Comparison of ENCODE assay signal across 1 cellular context in the genomic region with DNA sequence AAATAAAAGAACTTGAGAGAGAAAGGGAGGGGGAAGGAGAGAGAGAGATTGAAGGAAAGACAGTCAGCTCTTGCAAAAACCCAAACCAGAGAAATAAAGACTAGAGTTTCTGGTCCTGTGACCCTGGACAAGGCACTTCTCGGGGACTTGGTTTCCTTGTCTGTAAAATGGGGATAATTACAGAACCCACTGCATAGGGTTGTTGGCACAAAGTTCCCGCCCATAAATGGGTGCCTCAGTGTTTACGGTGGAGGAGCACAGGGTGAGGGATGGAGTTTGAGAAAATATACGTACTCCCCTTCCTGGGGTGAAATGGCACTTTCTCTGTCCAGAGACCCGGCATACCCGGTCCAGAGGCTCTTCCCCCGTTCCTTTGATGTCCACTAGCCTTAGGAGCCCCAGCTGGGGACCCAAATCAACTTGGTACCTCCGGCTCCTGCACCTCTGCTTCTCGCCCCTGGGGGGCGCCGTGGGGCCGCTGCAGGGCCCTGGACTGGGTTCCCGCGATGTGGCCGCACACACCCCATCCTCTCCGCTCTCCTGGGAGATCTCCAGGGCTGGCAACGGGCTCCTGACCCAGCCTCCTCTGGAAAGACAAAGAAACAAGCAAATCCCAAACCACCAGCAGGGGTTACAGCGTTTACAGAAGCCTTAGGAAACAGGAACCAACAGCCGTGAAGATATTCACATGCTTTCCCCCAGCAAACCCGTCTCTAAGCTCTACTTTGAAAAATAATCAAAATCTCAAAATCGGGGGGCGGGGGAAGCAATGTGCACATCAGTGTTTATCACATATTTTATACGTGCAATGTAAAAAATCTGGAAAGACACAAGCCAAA.
TF ChIP-seq lines count a peak whose summit lies in the region.

No MANE protein-coding gene starts in this region.

TF ChIP-seq in HepG2, 621 proteins besides CTCF, POLR2A, EP300 and RAD21:
- TF ChIP-seq GABPB1 (CRISPR knock-in tag; IDR thresholded peaks at IDR 0.05) = peak; percentile 22; the same call in 1 of the 2 replicates
- peak; percentile 66 for TF ChIP-seq XRCC5 (optimal IDR thresholded peaks at IDR 0.05; ENCODE audit: low read length)
- TF ChIP-seq NFKB2 (CRISPR knock-in tag; IDR thresholded peaks at IDR 0.05; ENCODE audit: borderline replicate concordance) = peak; percentile 46; the same call in 1 of the 2 replicates
- TF ChIP-seq, protein P1, sequence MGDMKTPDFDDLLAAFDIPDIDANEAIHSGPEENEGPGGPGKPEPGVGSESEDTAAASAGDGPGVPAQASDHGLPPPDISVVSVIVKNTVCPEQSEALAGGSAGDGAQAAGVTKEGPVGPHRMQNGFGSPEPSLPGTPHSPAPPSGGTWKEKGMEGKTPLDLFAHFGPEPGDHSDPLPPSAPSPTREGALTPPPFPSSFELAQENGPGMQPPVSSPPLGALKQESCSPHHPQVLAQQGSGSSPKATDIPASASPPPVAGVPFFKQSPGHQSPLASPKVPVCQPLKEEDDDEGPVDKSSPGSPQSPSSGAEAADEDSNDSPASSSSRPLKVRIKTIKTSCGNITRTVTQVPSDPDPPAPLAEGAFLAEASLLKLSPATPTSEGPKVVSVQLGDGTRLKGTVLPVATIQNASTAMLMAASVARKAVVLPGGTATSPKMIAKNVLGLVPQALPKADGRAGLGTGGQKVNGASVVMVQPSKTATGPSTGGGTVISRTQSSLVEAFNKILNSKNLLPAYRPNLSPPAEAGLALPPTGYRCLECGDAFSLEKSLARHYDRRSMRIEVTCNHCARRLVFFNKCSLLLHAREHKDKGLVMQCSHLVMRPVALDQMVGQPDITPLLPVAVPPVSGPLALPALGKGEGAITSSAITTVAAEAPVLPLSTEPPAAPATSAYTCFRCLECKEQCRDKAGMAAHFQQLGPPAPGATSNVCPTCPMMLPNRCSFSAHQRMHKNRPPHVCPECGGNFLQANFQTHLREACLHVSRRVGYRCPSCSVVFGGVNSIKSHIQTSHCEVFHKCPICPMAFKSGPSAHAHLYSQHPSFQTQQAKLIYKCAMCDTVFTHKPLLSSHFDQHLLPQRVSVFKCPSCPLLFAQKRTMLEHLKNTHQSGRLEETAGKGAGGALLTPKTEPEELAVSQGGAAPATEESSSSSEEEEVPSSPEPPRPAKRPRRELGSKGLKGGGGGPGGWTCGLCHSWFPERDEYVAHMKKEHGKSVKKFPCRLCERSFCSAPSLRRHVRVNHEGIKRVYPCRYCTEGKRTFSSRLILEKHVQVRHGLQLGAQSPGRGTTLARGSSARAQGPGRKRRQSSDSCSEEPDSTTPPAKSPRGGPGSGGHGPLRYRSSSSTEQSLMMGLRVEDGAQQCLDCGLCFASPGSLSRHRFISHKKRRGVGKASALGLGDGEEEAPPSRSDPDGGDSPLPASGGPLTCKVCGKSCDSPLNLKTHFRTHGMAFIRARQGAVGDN (CRISPR knock-in tag; IDR thresholded peaks at IDR 0.05) = peak; percentile 15; the same call in 1 of the 2 replicates
- no peak for TF ChIP-seq TARDBP (CRISPR knock-in tag; IDR thresholded peaks at IDR 0.05)
- no peak for TF ChIP-seq ZNF160 (CRISPR knock-in tag; IDR thresholded peaks at IDR 0.05)
- TF ChIP-seq KDM2A (CRISPR knock-in tag; IDR thresholded peaks at IDR 0.05; ENCODE audit: borderline replicate concordance, low read depth) = peak; percentile 53; the same call in 1 of the 2 replicates
- TF ChIP-seq, protein P2, sequence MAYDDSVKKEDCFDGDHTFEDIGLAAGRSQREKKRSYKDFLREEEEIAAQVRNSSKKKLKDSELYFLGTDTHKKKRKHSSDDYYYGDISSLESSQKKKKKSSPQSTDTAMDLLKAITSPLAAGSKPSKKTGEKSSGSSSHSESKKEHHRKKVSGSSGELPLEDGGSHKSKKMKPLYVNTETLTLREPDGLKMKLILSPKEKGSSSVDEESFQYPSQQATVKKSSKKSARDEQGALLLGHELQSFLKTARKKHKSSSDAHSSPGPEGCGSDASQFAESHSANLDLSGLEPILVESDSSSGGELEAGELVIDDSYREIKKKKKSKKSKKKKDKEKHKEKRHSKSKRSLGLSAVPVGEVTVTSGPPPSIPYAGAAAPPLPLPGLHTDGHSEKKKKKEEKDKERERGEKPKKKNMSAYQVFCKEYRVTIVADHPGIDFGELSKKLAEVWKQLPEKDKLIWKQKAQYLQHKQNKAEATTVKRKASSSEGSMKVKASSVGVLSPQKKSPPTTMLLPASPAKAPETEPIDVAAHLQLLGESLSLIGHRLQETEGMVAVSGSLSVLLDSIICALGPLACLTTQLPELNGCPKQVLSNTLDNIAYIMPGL (CRISPR knock-in tag; IDR thresholded peaks at IDR 0.05; ENCODE audit: borderline replicate concordance in 1 of 2, low read depth in 1 of 2) = 0 out of 4 replicates have a peak, but pooled peaks of 1 of the 2 experiments have one; percentile 36
- peak; percentile 76 for TF ChIP-seq STAG1 (CRISPR knock-in tag; IDR thresholded peaks at IDR 0.05)
- TF ChIP-seq, protein P3, sequence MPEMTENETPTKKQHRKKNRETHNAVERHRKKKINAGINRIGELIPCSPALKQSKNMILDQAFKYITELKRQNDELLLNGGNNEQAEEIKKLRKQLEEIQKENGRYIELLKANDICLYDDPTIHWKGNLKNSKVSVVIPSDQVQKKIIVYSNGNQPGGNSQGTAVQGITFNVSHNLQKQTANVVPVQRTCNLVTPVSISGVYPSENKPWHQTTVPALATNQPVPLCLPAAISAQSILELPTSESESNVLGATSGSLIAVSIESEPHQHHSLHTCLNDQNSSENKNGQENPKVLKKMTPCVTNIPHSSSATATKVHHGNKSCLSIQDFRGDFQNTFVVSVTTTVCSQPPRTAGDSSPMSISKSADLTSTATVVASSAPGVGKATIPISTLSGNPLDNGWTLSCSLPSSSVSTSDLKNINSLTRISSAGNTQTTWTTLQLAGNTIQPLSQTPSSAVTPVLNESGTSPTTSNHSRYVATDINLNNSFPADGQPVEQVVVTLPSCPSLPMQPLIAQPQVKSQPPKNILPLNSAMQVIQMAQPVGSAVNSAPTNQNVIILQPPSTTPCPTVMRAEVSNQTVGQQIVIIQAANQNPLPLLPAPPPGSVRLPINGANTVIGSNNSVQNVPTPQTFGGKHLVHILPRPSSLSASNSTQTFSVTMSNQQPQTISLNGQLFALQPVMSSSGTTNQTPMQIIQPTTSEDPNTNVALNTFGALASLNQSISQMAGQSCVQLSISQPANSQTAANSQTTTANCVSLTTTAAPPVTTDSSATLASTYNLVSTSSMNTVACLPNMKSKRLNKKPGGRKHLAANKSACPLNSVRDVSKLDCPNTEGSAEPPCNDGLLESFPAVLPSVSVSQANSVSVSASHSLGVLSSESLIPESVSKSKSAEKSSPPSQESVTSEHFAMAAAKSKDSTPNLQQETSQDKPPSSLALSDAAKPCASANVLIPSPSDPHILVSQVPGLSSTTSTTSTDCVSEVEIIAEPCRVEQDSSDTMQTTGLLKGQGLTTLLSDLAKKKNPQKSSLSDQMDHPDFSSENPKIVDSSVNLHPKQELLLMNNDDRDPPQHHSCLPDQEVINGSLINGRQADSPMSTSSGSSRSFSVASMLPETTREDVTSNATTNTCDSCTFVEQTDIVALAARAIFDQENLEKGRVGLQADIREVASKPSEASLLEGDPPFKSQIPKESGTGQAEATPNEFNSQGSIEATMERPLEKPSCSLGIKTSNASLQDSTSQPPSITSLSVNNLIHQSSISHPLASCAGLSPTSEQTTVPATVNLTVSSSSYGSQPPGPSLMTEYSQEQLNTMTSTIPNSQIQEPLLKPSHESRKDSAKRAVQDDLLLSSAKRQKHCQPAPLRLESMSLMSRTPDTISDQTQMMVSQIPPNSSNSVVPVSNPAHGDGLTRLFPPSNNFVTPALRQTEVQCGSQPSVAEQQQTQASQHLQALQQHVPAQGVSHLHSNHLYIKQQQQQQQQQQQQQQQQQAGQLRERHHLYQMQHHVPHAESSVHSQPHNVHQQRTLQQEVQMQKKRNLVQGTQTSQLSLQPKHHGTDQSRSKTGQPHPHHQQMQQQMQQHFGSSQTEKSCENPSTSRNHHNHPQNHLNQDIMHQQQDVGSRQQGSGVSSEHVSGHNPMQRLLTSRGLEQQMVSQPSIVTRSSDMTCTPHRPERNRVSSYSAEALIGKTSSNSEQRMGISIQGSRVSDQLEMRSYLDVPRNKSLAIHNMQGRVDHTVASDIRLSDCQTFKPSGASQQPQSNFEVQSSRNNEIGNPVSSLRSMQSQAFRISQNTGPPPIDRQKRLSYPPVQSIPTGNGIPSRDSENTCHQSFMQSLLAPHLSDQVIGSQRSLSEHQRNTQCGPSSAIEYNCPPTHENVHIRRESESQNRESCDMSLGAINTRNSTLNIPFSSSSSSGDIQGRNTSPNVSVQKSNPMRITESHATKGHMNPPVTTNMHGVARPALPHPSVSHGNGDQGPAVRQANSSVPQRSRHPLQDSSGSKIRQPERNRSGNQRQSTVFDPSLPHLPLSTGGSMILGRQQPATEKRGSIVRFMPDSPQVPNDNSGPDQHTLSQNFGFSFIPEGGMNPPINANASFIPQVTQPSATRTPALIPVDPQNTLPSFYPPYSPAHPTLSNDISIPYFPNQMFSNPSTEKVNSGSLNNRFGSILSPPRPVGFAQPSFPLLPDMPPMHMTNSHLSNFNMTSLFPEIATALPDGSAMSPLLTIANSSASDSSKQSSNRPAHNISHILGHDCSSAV (CRISPR knock-in tag; IDR thresholded peaks at IDR 0.05; ENCODE audit: borderline replicate concordance) = no peak
- TF ChIP-seq HNRNPLL (IDR thresholded peaks at IDR 0.05; ENCODE audit: low read depth, low read length, poor library complexity, severe bottlenecking) = peak; percentile 24
